ENCODE assay signal across 20 cellular contexts in genomic region chr5:121758640-121759039, GRCh38.
DNase-seq lines count a peak whose midpoint lies in the region; ATAC-seq and TF ChIP-seq lines count a peak whose summit lies in the region.
"Had no signal": no experiment of that assay in that cellular context is flagged by ENCODE, and none has a peak within 500 bp of the region (broad histone marks: within the 10 kb centered on the region; RNA-seq: fewer than 3 reads in every experiment).

No MANE protein-coding gene starts in this region.

- DNase-seq in MCF 10A (ENCODE audit: unreplicated experiment) (no peak), mammary epithelial cell (no peak), SJCRH30 (peak; percentile 29 to 57), glutamatergic neuron (peak; percentile 29), germinal center (ENCODE audit: low spot score) (no peak), GOT3 (lab: John Stamatoyannopoulos, UW) (no peak)
- no peak for DNase-seq in CD4-positive, alpha-beta memory T cell
- DNase-seq: Caco-2, MG63, NCI-H1105, NCI-H1694 treated with DMSO at 0.1 percent for 48 hours, NCI-H2107, NCI-H345, NCI-H748 treated with DMSO at 0.1 percent for 48 hours had no signal

- H3K4me3 ChIP-seq in mammary epithelial cell (replicated peaks in 1 of 3; ENCODE audit: insufficient read depth in 1 of 3, low read depth in 2 of 3, low read length in 3 of 3), result no peak overlapping the region
- H3K4me3 ChIP-seq in SJCRH30, result no peak overlapping the region
- no peak overlapping the region for H3K4me3 ChIP-seq in CD4-positive, alpha-beta memory T cell (ENCODE audit: low read length in 2 of 2)
- H3K4me3 ChIP-seq: A549, HAP-1, MG63 had no signal

- H3K9me3 ChIP-seq in mammary epithelial cell (replicated peaks; ENCODE audit: insufficient read depth, low read length) (no peaks in the 10 kb centered on the region), SJCRH30 (replicated peaks) (no peaks in the 10 kb centered on the region)
- H3K9me3 ChIP-seq in CD4-positive, alpha-beta memory T cell (ENCODE audit: control insufficient read depth in 1 of 2, low read length in 2 of 2), result no peaks in the 10 kb centered on the region
- H3K9me3 ChIP-seq: A549, Caco-2, HAP-1, MG63 had no signal

- intact Hi-C loops in MCF 10A (cut with micrococcal nuclease) (no loop called here), mammary epithelial cell (cut with micrococcal nuclease) (no loop called here)
- intact Hi-C loops in CD4-positive, alpha-beta memory T cell (cut with micrococcal nuclease), result no loop called here

- POLR2A ChIA-PET in MCF 10A (lab: Yijun Ruan, JAX), result no interaction called here
- POLR2A ChIA-PET in CD4-positive, alpha-beta memory T cell (lab: Charles Lee; ENCODE audit: partially characterized antibody), result no interaction called here

- no peak overlapping the region for H3K4me2 ChIP-seq in mammary epithelial cell (ENCODE audit: insufficient read depth, low read depth, low read length)
- H3K4me2 ChIP-seq: A549, KMS-11 had no signal

- BruUV-seq in MCF 10A (replicated peaks; lab: Mats Ljungman, UMichigan) (no TSS peak), mammary epithelial cell (replicated peaks; lab: Mats Ljungman, UMichigan) (no TSS peak)

- H3K27me3 ChIP-seq in mammary epithelial cell (ENCODE audit: insufficient read depth, low read length), result no peaks in the 10 kb centered on the region
- no peaks in the 10 kb centered on the region for H3K27me3 ChIP-seq in SJCRH30
- no peaks in the 10 kb centered on the region for H3K27me3 ChIP-seq in CD4-positive, alpha-beta memory T cell (ENCODE audit: insufficient read depth, low read length)
- H3K27me3 ChIP-seq: MG63 had no signal

- H3K27ac Mint-ChIP-seq in MCF 10A (ENCODE audit: low read depth, unreplicated experiment), result peak overlapping the region; percentile 36
- peak overlapping the region; percentile 86 for H3K27ac Mint-ChIP-seq in glutamatergic neuron (ENCODE audit: unreplicated experiment)
- no peak overlapping the region for H3K27ac Mint-ChIP-seq in CD4-positive, alpha-beta memory T cell

- dilution Hi-C loops in mammary epithelial cell (cut with HindIII; ENCODE audit: low sequenced_read_pairs), result no loop called here

- H3K79me2 ChIP-seq in mammary epithelial cell (ENCODE audit: insufficient read depth, low read length), result no peaks in the 10 kb centered on the region

- CTCF ChIA-PET in MCF 10A (lab: Yijun Ruan, JAX), result no interaction called here
- CTCF ChIA-PET in mammary epithelial cell (lab: Charles Lee; ENCODE audit: low non-redundant PET), result no interaction called here
- CTCF ChIA-PET in CD4-positive, alpha-beta memory T cell (lab: Charles Lee; ENCODE audit: partially characterized antibody), result no interaction called here

- H3K36me3 Mint-ChIP-seq in MCF 10A (ENCODE audit: insufficient read depth, unreplicated experiment), result no peaks in the 10 kb centered on the region
- H3K36me3 Mint-ChIP-seq in glutamatergic neuron (ENCODE audit: unreplicated experiment), result no peaks in the 10 kb centered on the region
- H3K36me3 Mint-ChIP-seq in CD4-positive, alpha-beta memory T cell, result no peaks in the 10 kb centered on the region

- no peaks in the 10 kb centered on the region for H4K20me1 ChIP-seq in mammary epithelial cell (ENCODE audit: insufficient read depth, low read length)

- TF ChIP-seq CTCF in MCF 10A (IDR thresholded peaks at IDR 0.05; ENCODE audit: unreplicated experiment) (no peak), mammary epithelial cell (conservative IDR thresholded peaks at IDR 0.05 in 1 of 2, IDR thresholded peaks at IDR 0.05 in 1 of 2; ENCODE audit: extremely low read depth in 1 of 2, insufficient read depth in 1 of 2, low read depth in 1 of 2, low read length in 2 of 2) (no peak), glutamatergic neuron (IDR thresholded peaks at IDR 0.05; ENCODE audit: partially characterized antibody, unreplicated experiment) (no peak)

- H3K4me1 ChIP-seq in mammary epithelial cell (ENCODE audit: insufficient read depth, low read length) (no peaks in the 10 kb centered on the region), SJCRH30 (no peaks in the 10 kb centered on the region)
- no peaks in the 10 kb centered on the region for H3K4me1 ChIP-seq in CD4-positive, alpha-beta memory T cell (ENCODE audit: insufficient read depth, low read length)
- H3K4me1 ChIP-seq: A549, HAP-1 had no signal

- no peak overlapping the region for H3K4me3 Mint-ChIP-seq in MCF 10A (ENCODE audit: unreplicated experiment)
- no peak overlapping the region for H3K4me3 Mint-ChIP-seq in glutamatergic neuron (ENCODE audit: unreplicated experiment)
- H3K4me3 Mint-ChIP-seq in CD4-positive, alpha-beta memory T cell, result no peak overlapping the region

- no peak overlapping the region for H3K27ac ChIP-seq in mammary epithelial cell (ENCODE audit: insufficient read depth, low read depth, low read length)
- no peak overlapping the region for H3K27ac ChIP-seq in SJCRH30
- H3K27ac ChIP-seq in CD4-positive, alpha-beta memory T cell (ENCODE audit: low read depth, low read length), result no peak overlapping the region
- H3K27ac ChIP-seq: A549, C4-2B, KMS-11 had no signal

- H2AFZ ChIP-seq in mammary epithelial cell (ENCODE audit: low read depth, low read length), result no peak overlapping the region

- WGBS in mammary epithelial cell (ENCODE audit: low coverage, missing lambda C conversion rate), result 86% methylated on average over 5 of the region's 5 CpGs

- in situ Hi-C loops in mammary epithelial cell (cut with MboI; ENCODE audit: low sequenced_read_pairs in 2 of 2), result no loop called here

- H3K4me1 Mint-ChIP-seq in MCF 10A (ENCODE audit: insufficient read depth, unreplicated experiment) (no peaks in the 10 kb centered on the region), glutamatergic neuron (ENCODE audit: low read depth, unreplicated experiment) (peaks cover 24% of the 10 kb centered on the region)
- H3K4me1 Mint-ChIP-seq in CD4-positive, alpha-beta memory T cell, result no peaks in the 10 kb centered on the region

- ATAC-seq in HG03342 (IDR thresholded peaks at IDR 0.05; ENCODE audit: unreplicated experiment), result no peak
- ATAC-seq: A549, Panc1 had no signal

- no peaks in the 10 kb centered on the region for H3K36me3 ChIP-seq in mammary epithelial cell (ENCODE audit: insufficient read depth, low read length)
- H3K36me3 ChIP-seq in SJCRH30, result no peaks in the 10 kb centered on the region
- H3K36me3 ChIP-seq in CD4-positive, alpha-beta memory T cell (ENCODE audit: insufficient read depth, low read length), result no peaks in the 10 kb centered on the region
- H3K36me3 ChIP-seq: HAP-1, MG63 had no signal

- H3K27me3 Mint-ChIP-seq in MCF 10A (ENCODE audit: insufficient read depth, unreplicated experiment) (no peaks in the 10 kb centered on the region), glutamatergic neuron (ENCODE audit: unreplicated experiment) (peaks cover 4% of the 10 kb centered on the region)
- H3K27me3 Mint-ChIP-seq in CD4-positive, alpha-beta memory T cell, result no peaks in the 10 kb centered on the region

- no peak overlapping the region for H3K9ac ChIP-seq in mammary epithelial cell (ENCODE audit: insufficient read depth, low read length)
- H3K9ac ChIP-seq: KMS-11 had no signal

- H3K9me3 Mint-ChIP-seq in MCF 10A (ENCODE audit: unreplicated experiment) (no peaks in the 10 kb centered on the region), glutamatergic neuron (ENCODE audit: unreplicated experiment) (peaks cover 2% of the 10 kb centered on the region)
- H3K9me3 Mint-ChIP-seq in CD4-positive, alpha-beta memory T cell, result peaks cover 0 to 3% (median 0%) of the 10 kb centered on the region in 8 donors

Comparison
In these comparisons a context has a peak if more than half of its experiments do, and no peak if none do; other contexts are left out.
1. DNase-seq: peak in SJCRH30 (2 of 2) and glutamatergic neuron (single experiment); none in MCF 10A (single experiment), mammary epithelial cell (single experiment), germinal center (single experiment), GOT3 (single experiment) and CD4-positive, alpha-beta memory T cell (0 of 5).
2. H3K27ac Mint-ChIP-seq: peak in MCF 10A (single experiment) and glutamatergic neuron (single experiment); none in CD4-positive, alpha-beta memory T cell (0 of 7).